ENCODE assay signal across 7 cellular contexts in the genomic region with DNA sequence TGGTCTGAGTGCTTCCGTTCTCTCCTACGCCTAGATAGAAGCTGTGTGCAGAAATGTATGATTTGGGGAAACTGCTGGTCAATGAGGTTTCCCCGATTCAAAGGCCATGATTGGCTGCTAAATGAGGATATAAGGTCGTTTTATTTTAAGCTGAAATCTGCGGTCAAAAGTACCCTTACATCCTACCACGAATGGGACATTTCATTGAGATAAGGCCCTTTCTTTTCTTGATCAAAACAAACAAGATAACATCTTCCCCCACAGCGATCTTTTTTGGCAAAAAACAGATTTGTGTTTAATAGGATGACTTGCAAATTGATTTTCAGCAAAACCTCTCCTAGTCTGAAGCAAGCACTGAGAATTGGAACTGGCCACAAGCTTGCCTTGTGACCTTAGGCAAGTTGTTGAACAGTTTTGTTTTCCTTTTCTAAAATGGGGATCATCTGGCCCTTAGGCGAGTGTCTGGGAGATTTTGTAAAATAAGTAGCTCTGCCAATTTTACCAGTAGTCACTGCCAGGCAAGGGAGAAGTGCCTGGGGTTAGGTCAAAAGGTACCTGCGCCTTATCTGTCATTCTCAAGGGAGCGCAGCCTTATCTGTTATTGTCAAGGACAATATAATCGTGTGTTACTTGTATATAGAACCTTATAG.
DNase-seq lines count a peak whose midpoint lies in the region; ATAC-seq and TF ChIP-seq lines count a peak whose summit lies in the region.

No MANE protein-coding gene starts in this region.

- DNase-seq in foreskin melanocyte: peak; percentile 28
- peak; percentile 74 for DNase-seq in pons (ENCODE audit: low spot score)
- no peak for DNase-seq in NCI-H748 treated with DMSO at 0.1 percent for 48 hours (lab: John Stamatoyannopoulos, UW)
- no peak for DNase-seq in dedifferentiated amniotic fluid mesenchymal stem cell (ENCODE audit: extremely low spot score)

- peak overlapping the region; percentile 74 for H3K27ac ChIP-seq in VCaP

- no peak for TF ChIP-seq CTCF in VCaP (conservative IDR thresholded peaks at IDR 0.05)

- ATAC-seq in GM18861 (IDR thresholded peaks at IDR 0.05; ENCODE audit: unreplicated experiment): peak; percentile 20
- ATAC-seq in HG03280 (IDR thresholded peaks at IDR 0.05; ENCODE audit: unreplicated experiment): peak; percentile 24

Comparison
In these comparisons a context has a peak if more than half of its experiments do, and no peak if none do; other contexts are left out.
1. DNase-seq: peak in foreskin melanocyte (single experiment) and pons (single experiment); none in NCI-H748 treated with DMSO at 0.1 percent for 48 hours (single experiment) and dedifferentiated amniotic fluid mesenchymal stem cell (single experiment).